18 cellular contexts compared by ENCODE assay signal in the genomic region with DNA sequence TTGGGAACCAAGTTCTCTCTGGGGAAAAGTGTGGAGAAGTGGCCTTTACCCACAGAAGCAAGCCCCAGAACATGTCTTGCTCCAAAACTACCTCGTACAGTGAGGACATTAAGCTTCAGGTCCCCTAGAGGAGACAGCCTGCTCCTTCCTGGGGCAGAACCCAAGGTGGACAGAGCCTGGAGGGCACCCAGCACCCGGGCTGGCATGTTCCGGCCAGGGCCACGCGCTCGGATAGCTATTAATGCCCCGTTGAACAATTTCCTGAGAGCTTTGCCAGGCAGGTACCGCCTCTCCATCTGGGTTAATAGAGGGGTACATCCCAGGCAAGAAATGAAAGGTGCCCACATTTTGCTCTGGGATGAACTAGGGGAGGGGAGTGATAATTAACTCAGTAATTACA.
"Had no signal": no experiment of that assay in that cellular context is flagged by ENCODE, and none has a peak within 500 bp of the region (broad histone marks: within the 10 kb centered on the region; RNA-seq: fewer than 3 reads in every experiment).

No MANE protein-coding gene starts in this region.

- H3K27me3 ChIP-seq: dorsolateral prefrontal cortex, testis, upper lobe of right lung had no signal

- H3K27ac ChIP-seq: dorsolateral prefrontal cortex, lower lobe of right lung, prostate gland, testis, upper lobe of right lung had no signal

- H3K9me3 ChIP-seq: lower lobe of right lung, prostate gland, testis, upper lobe of right lung had no signal

- H3K4me1 ChIP-seq: prostate gland had no signal

- H3K4me3 ChIP-seq: dorsolateral prefrontal cortex, lower lobe of right lung, prostate gland, smooth muscle cell, testis, upper lobe of right lung had no signal

- ATAC-seq: activated CD8-positive, alpha-beta T cell treated with anti-CD3 and anti-CD28 coated beads for 36 hours; naive thymus-derived CD8-positive, alpha-beta T cell; sciatic nerve; stimulated activated effector memory CD8-positive, alpha-beta T cell treated with anti-CD3 and anti-CD28 coated beads, Interleukin-12 subunit alpha, Interleukin-12 subunit beta, amount 100 ng/mL, for 72 hours; T-cell; upper lobe of right lung had no signal

- H3K36me3 ChIP-seq: lower lobe of right lung, prostate gland, upper lobe of right lung had no signal

- DNase-seq: activated CD4-positive, alpha-beta T cell treated with anti-CD3 and anti-CD28 coated beads, Interleukin-2, amount 10 ng/mL, durations not matched to agents 24 days and 14 days; activated naive CD4-positive, alpha-beta T cell treated with Interleukin-2 at 50 U/mL for 16 hours; activated naive CD8-positive, alpha-beta T cell treated with anti-CD3 and anti-CD28 coated beads, Interleukin-2, amount 10 ng/mL, durations not matched to agents 7 days and 5 days; activated T-cell treated with anti-CD3 and anti-CD28 coated beads, Interleukin-2, amount 50 U/mL, for 1 hour; central memory CD4-positive, alpha-beta T cell; dorsolateral prefrontal cortex; lower lobe of right lung; naive thymus-derived CD8-positive, alpha-beta T cell; stimulated activated CD4-positive, alpha-beta T cell treated with anti-CD3 and anti-CD28 coated beads, Interleukin-4, amount 100 ng/mL, for 1 hour; T-cell; T1000; testis; upper lobe of right lung had no signal
